20 cellular contexts compared by ENCODE assay signal in genomic region chr17:76378548-76379274, GRCh38.
"Had no signal": no experiment of that assay in that cellular context is flagged by ENCODE, and none has a peak within 500 bp of the region (broad histone marks: within the 10 kb centered on the region; RNA-seq: fewer than 3 reads in every experiment).

No MANE protein-coding gene starts in this region.

- FAIRE-seq: endometrium, frontal cortex, kidney had no signal

- H3K27me3 ChIP-seq: ovary, thyroid gland had no signal

- H3K36me3 ChIP-seq: colonic mucosa, left lung, ovary, spleen, thyroid gland had no signal

- H3K9me3 ChIP-seq: colonic mucosa, left lung, mucosa of descending colon, ovary, spleen, thyroid gland had no signal

- H3K4me1 ChIP-seq: colonic mucosa had no signal

- DNase-seq: activated CD4-positive, alpha-beta T cell treated with anti-CD3 and anti-CD28 coated beads, Interleukin-2, amount 10 ng/mL, durations not matched to agents 24 days and 14 days; activated CD8-positive, alpha-beta T cell treated with anti-CD3 and anti-CD28 coated beads for 36 hours; activated naive CD4-positive, alpha-beta T cell treated with anti-CD3 and anti-CD28 coated beads, Interleukin-2, amount 10 ng/mL, durations not matched to agents 7 days and 5 days; activated naive CD8-positive, alpha-beta T cell treated with anti-CD3 and anti-CD28 coated beads, Interleukin-2, amount 50 U/mL, for 24 hours; activated T-cell treated with anti-CD3 and anti-CD28 coated beads, Interleukin-2, amount 50 U/mL, for 24 hours; anterior cingulate cortex; central memory CD4-positive, alpha-beta T cell; colonic mucosa; kidney; left lung; mucosa of descending colon; naive B cell; ovary; spleen; stimulated activated naive CD4-positive, alpha-beta T cell; T-cell; T-helper 9 cell; thyroid gland had no signal

- H3K27ac ChIP-seq: colonic mucosa, left lung, ovary, spleen, thyroid gland had no signal

- ATAC-seq: activated CD8-positive, alpha-beta T cell treated with anti-CD3 and anti-CD28 coated beads for 36 hours; activated naive CD8-positive, alpha-beta T cell treated with anti-CD3 and anti-CD28 coated beads, Interleukin-2, amount 50 U/mL, for 24 hours; left lung; mucosa of descending colon; T-cell had no signal

- H3K4me3 ChIP-seq: colonic mucosa, left lung, mucosa of descending colon, ovary, spleen, thyroid gland had no signal
